ENCODE assay signal across 8 cellular contexts in genomic region chr13:43054803-43055802, GRCh38. TPM values are rescaled to one million over a fixed set of nuclear protein-coding genes. Genes with fewer than 3 reads are reported as not detected.
DNase-seq lines count a peak whose midpoint lies in the region; ATAC-seq and TF ChIP-seq lines count a peak whose summit lies in the region.

No MANE protein-coding gene starts in this region.

- peak overlapping the region; percentile 54 for H3K27ac ChIP-seq in parathyroid adenoma

- H3K27me3 ChIP-seq in parathyroid adenoma (ENCODE audit: control insufficient read depth, insufficient read depth, low read length), result no peaks in the 10 kb centered on the region

- peaks cover 13% of the 10 kb centered on the region for H3K79me2 ChIP-seq in parathyroid adenoma

- peaks cover 11% of the 10 kb centered on the region for H3K36me3 Mint-ChIP-seq in activated CD8-positive, alpha-beta T cell treated with anti-CD3 and anti-CD28 coated beads for 36 hours (ENCODE audit: low read depth)

- no peak overlapping the region for H3K4me3 Mint-ChIP-seq in activated CD8-positive, alpha-beta T cell treated with anti-CD3 and anti-CD28 coated beads for 36 hours

- H3K9ac ChIP-seq in parathyroid adenoma, result no peak overlapping the region

- CTCF ChIA-PET in activated CD8-positive, alpha-beta T cell treated with anti-CD3 and anti-CD28 coated beads for 36 hours (lab: Charles Lee), result interaction anchor here (2.1 kb wide), 1 partner anchor 86 kb away, joined by 7 read pairs; no protein-coding TSS in a partner anchor

- DNase-seq in ELR (ENCODE audit: low read depth) (peak; percentile 70), foreskin melanocyte (peak; percentile 64), NCI-H510A (lab: John Stamatoyannopoulos, UW) (no peak), NCI-H2196 (lab: John Stamatoyannopoulos, UW; ENCODE audit: unreplicated experiment) (no peak), cortex of kidney (lab: John Stamatoyannopoulos, UW) (no peak)
- peak; percentile 23 for DNase-seq in activated CD8-positive, alpha-beta T cell treated with anti-CD3 and anti-CD28 coated beads for 36 hours

- POLR2A ChIA-PET in activated CD8-positive, alpha-beta T cell treated with anti-CD3 and anti-CD28 coated beads for 36 hours (lab: Charles Lee), result no interaction called here

- H2AFZ ChIP-seq in parathyroid adenoma, result peak overlapping the region; percentile 15

- no peaks in the 10 kb centered on the region for H3K9me3 ChIP-seq in parathyroid adenoma (ENCODE audit: control insufficient read depth, low read length)

- no peak for TF ChIP-seq CTCF in activated CD8-positive, alpha-beta T cell treated with anti-CD3 and anti-CD28 coated beads for 36 hours (IDR thresholded peaks at IDR 0.05)
- no peak for TF ChIP-seq CTCF in parathyroid adenoma (IDR thresholded peaks at IDR 0.05)

- ATAC-seq in HG03159 (IDR thresholded peaks at IDR 0.05; ENCODE audit: unreplicated experiment), result peak; percentile 49
- peak; percentile 55 for ATAC-seq in activated CD8-positive, alpha-beta T cell treated with anti-CD3 and anti-CD28 coated beads for 36 hours

- H3K9me3 Mint-ChIP-seq in activated CD8-positive, alpha-beta T cell treated with anti-CD3 and anti-CD28 coated beads for 36 hours, result no peaks in the 10 kb centered on the region

- peak overlapping the region; percentile 51 for H3K4me3 ChIP-seq in parathyroid adenoma (ENCODE audit: low read depth, low read length)

- peak overlapping the region; percentile 69 for H3K4me2 ChIP-seq in parathyroid adenoma (ENCODE audit: low read length)

- peaks cover 3% of the 10 kb centered on the region for H3K4me1 ChIP-seq in parathyroid adenoma

- H3K27me3 Mint-ChIP-seq in activated CD8-positive, alpha-beta T cell treated with anti-CD3 and anti-CD28 coated beads for 36 hours, result no peaks in the 10 kb centered on the region

- peaks cover 34% of the 10 kb centered on the region for H3K4me1 Mint-ChIP-seq in activated CD8-positive, alpha-beta T cell treated with anti-CD3 and anti-CD28 coated beads for 36 hours (ENCODE audit: low read depth)

- H3K27ac Mint-ChIP-seq in activated CD8-positive, alpha-beta T cell treated with anti-CD3 and anti-CD28 coated beads for 36 hours, result no peak overlapping the region

- intact Hi-C loops in activated CD8-positive, alpha-beta T cell treated with anti-CD3 and anti-CD28 coated beads for 36 hours (cut with micrococcal nuclease), result no loop called here

- H3K36me3 ChIP-seq in parathyroid adenoma (ENCODE audit: control insufficient read depth, insufficient read depth, low read length), result no peaks in the 10 kb centered on the region

RNA-seq across cellular contexts. Expression of gene DNAJC15, which starts 31.7 kb away (rescaled TPM):
- total RNA-seq in activated CD8-positive, alpha-beta T cell treated with anti-CD3 and anti-CD28 coated beads for 36 hours, result 10 to 100 TPM in 1 of 2 experiments, 1 to 10 TPM in 1; 8.9 to 10.6 TPM

Comparison
In these comparisons a context has a peak if more than half of its experiments do, and no peak if none do; other contexts are left out.
1. DNase-seq: peak in ELR (single experiment), activated CD8-positive, alpha-beta T cell treated with anti-CD3 and anti-CD28 coated beads for 36 hours (single experiment) and foreskin melanocyte (single experiment); none in NCI-H510A (single experiment), NCI-H2196 (single experiment) and cortex of kidney (single experiment).